Comparison of ENCODE assay signal across 1 cellular context in genomic region chr11:63549411-63549810, GRCh38.
TF ChIP-seq lines count a peak whose summit lies in the region.

No MANE protein-coding gene starts in this region.

TF ChIP-seq in H1, 55 proteins besides CTCF, POLR2A, EP300 and RAD21:
- no peak for TF ChIP-seq CTBP2 (IDR thresholded peaks at IDR 0.05; ENCODE audit: borderline replicate concordance, insufficient read depth, insufficient read length, low read length)
- TF ChIP-seq SAP30 (IDR thresholded peaks at IDR 0.05; ENCODE audit: insufficient read depth, insufficient replicate concordance, low read length) = no peak
